20 cellular contexts compared by ENCODE assay signal in genomic region chr2:157106950-157107349, GRCh38.
"Had no signal": no experiment of that assay in that cellular context is flagged by ENCODE, and none has a peak within 500 bp of the region (broad histone marks: within the 10 kb centered on the region; RNA-seq: fewer than 3 reads in every experiment).

No MANE protein-coding gene starts in this region.

- H3K36me3 ChIP-seq: cardiac muscle cell, spleen, tibial artery had no signal

- H3K27ac ChIP-seq: body of pancreas, cardiac muscle cell, spleen, tibial artery had no signal

- H3K4me1 ChIP-seq: body of pancreas, spleen, tibial artery had no signal

- H3K27me3 ChIP-seq: body of pancreas, cardiac muscle cell, spleen, tibial artery had no signal

- ATAC-seq: body of pancreas; left lobe of liver; naive thymus-derived CD4-positive, alpha-beta T cell; stimulated activated naive CD8-positive, alpha-beta T cell treated with anti-CD3 and anti-CD28 coated beads, Interleukin-15, amount 100 ng/mL, for 72 hours had no signal

- H3K4me3 ChIP-seq: body of pancreas, cardiac muscle cell, lung, spleen, tibial artery had no signal

- DNase-seq: activated CD4-positive, alpha-beta memory T cell treated with anti-CD3 and anti-CD28 coated beads for 36 hours; activated CD4-positive, alpha-beta T cell treated with anti-CD3 and anti-CD28 coated beads for 48 hours; activated effector memory CD4-positive, alpha-beta T cell treated with anti-CD3 and anti-CD28 coated beads, Interleukin-2, amount 50 U/mL, for 16 hours; activated naive CD4-positive, alpha-beta T cell treated with anti-CD3 and anti-CD28 coated beads, Interleukin-2, amount 10 ng/mL, durations not matched to agents 7 days and 5 days; activated T-cell treated with anti-CD3 and anti-CD28 coated beads for 4 hours; amygdala; body of pancreas; effector CD4-positive, alpha-beta T cell; erythroblast; foreskin fibroblast; kidney; naive thymus-derived CD4-positive, alpha-beta T cell; retina; spleen; stimulated activated CD4-positive, alpha-beta T cell treated with anti-CD3 and anti-CD28 coated beads, Interleukin-4, amount 100 ng/mL, for 4 hours; stimulated activated naive CD8-positive, alpha-beta T cell treated with anti-CD3 and anti-CD28 coated beads, Interleukin-15, amount 100 ng/mL, for 72 hours; tibial artery had no signal
